In the genomic region with DNA sequence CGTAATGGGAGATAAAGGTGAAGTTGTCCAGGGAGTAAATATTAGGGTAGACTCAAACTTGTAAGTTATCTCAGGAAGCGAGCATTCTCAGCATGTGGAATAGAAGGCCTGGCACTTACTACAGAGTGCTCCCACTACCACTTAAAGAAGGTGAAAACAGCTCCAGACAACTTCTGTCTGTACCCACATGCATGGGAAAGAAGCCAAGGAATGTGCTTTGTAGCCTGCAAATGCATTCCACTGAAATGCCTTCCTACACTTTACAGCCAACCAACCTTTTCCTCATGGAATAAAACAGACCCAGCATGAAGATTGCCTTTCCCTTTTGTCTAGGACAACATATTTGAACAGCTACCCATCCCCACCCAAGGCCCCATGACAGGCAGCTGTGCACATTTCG, we compare ENCODE assay signal across 18 cellular contexts. TPM values are rescaled to one million over a fixed set of nuclear protein-coding genes. Genes with fewer than 3 reads are reported as not detected.
DNase-seq lines count a peak whose midpoint lies in the region; ATAC-seq and TF ChIP-seq lines count a peak whose summit lies in the region.
"Had no signal": no experiment of that assay in that cellular context is flagged by ENCODE, and none has a peak within 500 bp of the region (broad histone marks: within the 10 kb centered on the region; RNA-seq: fewer than 3 reads in every experiment).

No MANE protein-coding gene starts in this region.

- H2BK120ac ChIP-seq in neuronal stem cell (ENCODE audit: low read depth, low read length) = no peak overlapping the region

- no CpG with 5 or more reads among the region's 3 CpGs for WGBS in neuronal stem cell (ENCODE audit: extremely low coverage in 2 of 2, insufficient read length in 2 of 2, insufficient replicate concordance in 1 of 2), 2 donors

- H3K4me1 ChIP-seq in RWPE2 (ENCODE audit: insufficient read depth, poor library complexity, severe bottlenecking) (no peaks in the 10 kb centered on the region), left ventricle myocardium inferior (peaks cover 10% of the 10 kb centered on the region), neuronal stem cell (ENCODE audit: control insufficient read depth in 2 of 2, insufficient read depth in 1 of 2, low read depth in 1 of 2, low read length in 2 of 2) (no peaks in the 10 kb centered on the region)
- H3K4me1 ChIP-seq: adrenal gland, psoas muscle had no signal

- H3K36me3 ChIP-seq in RWPE2 (ENCODE audit: low read depth) = no peaks in the 10 kb centered on the region
- no peaks in the 10 kb centered on the region for H3K36me3 ChIP-seq in left ventricle myocardium inferior
- H3K36me3 ChIP-seq in neuronal stem cell (replicated peaks in 1 of 2; ENCODE audit: control insufficient read depth in 2 of 2, insufficient read depth in 2 of 2, low read length in 2 of 2) = no peaks in the 10 kb centered on the region
- H3K36me3 ChIP-seq: adrenal gland had no signal

- no peak overlapping the region for H3K9ac ChIP-seq in neuronal stem cell (ENCODE audit: low read depth, low read length, poor library complexity)

- H3K9me3 ChIP-seq in RWPE2 (ENCODE audit: severe bottlenecking) (no peaks in the 10 kb centered on the region), left ventricle myocardium inferior (replicated peaks) (peaks cover 16% of the 10 kb centered on the region), neuronal stem cell (replicated peaks in 1 of 2; ENCODE audit: control insufficient read depth in 2 of 2, insufficient read depth in 1 of 2, low read depth in 1 of 2, low read length in 2 of 2) (no peaks in the 10 kb centered on the region)
- H3K9me3 ChIP-seq: psoas muscle had no signal

- H3K27me3 ChIP-seq in RWPE2 (ENCODE audit: insufficient read depth, poor library complexity, severe bottlenecking) (peaks cover under 1% of the 10 kb centered on the region), left ventricle myocardium inferior (ENCODE audit: low read depth) (no peaks in the 10 kb centered on the region), neuronal stem cell (ENCODE audit: control insufficient read depth in 3 of 3, insufficient read depth in 3 of 3, low read depth in 1 of 3, low read length in 3 of 3) (no peaks in the 10 kb centered on the region)
- H3K27me3 ChIP-seq: adrenal gland had no signal

- no peak overlapping the region for H3K4ac ChIP-seq in neuronal stem cell (ENCODE audit: low read length)

- no peak overlapping the region for H3K4me3 ChIP-seq in RWPE2 (ENCODE audit: severe bottlenecking)
- no peak overlapping the region for H3K4me3 ChIP-seq in left ventricle myocardium inferior
- no peak overlapping the region for H3K4me3 ChIP-seq in neuronal stem cell (ENCODE audit: low read length in 2 of 2)
- H3K4me3 ChIP-seq: adrenal gland, psoas muscle had no signal

- TF ChIP-seq CTCF in RWPE2 (IDR thresholded peaks at IDR 0.05; ENCODE audit: poor library complexity, severe bottlenecking) (no peak), left ventricle myocardium inferior (IDR thresholded peaks at IDR 0.05; ENCODE audit: borderline replicate concordance) (no peak)

- DNase-seq in ELF-1 (ENCODE audit: low read depth, low spot score) (peak; percentile 47), RWPE2 (ENCODE audit: low spot score) (no peak), left ventricle myocardium inferior (no peak), neuronal stem cell (ENCODE audit: low spot score) (no peak), left lobe of liver (ENCODE audit: low spot score) (no peak), mesenteric fat pad (ENCODE audit: low spot score) (no peak), NAMALWA (ENCODE audit: low spot score) (no peak)
- DNase-seq: activated CD8-positive, alpha-beta T cell treated with anti-CD3 and anti-CD28 coated beads, Interleukin-2, amount 10 ng/mL, durations not matched to agents 7 days and 5 days; adrenal gland; NCI-H187 treated with DMSO at 0.1 percent for 48 hours; NCI-H526; psoas muscle had no signal

- no peak overlapping the region for H2AK5ac ChIP-seq in neuronal stem cell (ENCODE audit: low read depth, low read length)

- no peak overlapping the region for H3K23ac ChIP-seq in neuronal stem cell (ENCODE audit: low read depth, low read length, poor library complexity)

- H3K4me2 ChIP-seq in neuronal stem cell (ENCODE audit: insufficient read depth, low read length, poor library complexity, severe bottlenecking) = no peak overlapping the region

- no peak overlapping the region for H3K14ac ChIP-seq in neuronal stem cell (ENCODE audit: low read length)

- no peak overlapping the region for H2BK5ac ChIP-seq in neuronal stem cell (ENCODE audit: low read length)

- no peak overlapping the region for H2BK12ac ChIP-seq in neuronal stem cell (ENCODE audit: low read length)

- no peak overlapping the region for H2AFZ ChIP-seq in neuronal stem cell (ENCODE audit: low read length)

- H3K79me1 ChIP-seq in neuronal stem cell (ENCODE audit: low read depth, low read length) = no peaks in the 10 kb centered on the region

- intact Hi-C loops in left ventricle myocardium inferior (cut with micrococcal nuclease) = no loop called here

- no peak overlapping the region for H4K8ac ChIP-seq in neuronal stem cell (ENCODE audit: low read depth, low read length)

- no peak overlapping the region for H3K18ac ChIP-seq in neuronal stem cell (ENCODE audit: low read length)

- peak; percentile 27; the same call in 1 of the 3 replicates for ATAC-seq in RWPE2 (ENCODE audit: low read depth)
- ATAC-seq in GM18498 (IDR thresholded peaks at IDR 0.05; ENCODE audit: unreplicated experiment) = no peak
- ATAC-seq in left lobe of liver = no peak
- ATAC-seq: activated CD8-positive, alpha-beta T cell treated with anti-CD3 and anti-CD28 coated beads, Interleukin-2, amount 10 ng/mL, durations not matched to agents 7 days and 5 days; esophagus mucosa; psoas muscle had no signal

- H2BK15ac ChIP-seq in neuronal stem cell (ENCODE audit: low read length) = no peak overlapping the region

- H4K91ac ChIP-seq in neuronal stem cell (ENCODE audit: low read depth, low read length, poor library complexity) = no peak overlapping the region

- H3K27ac ChIP-seq in RWPE2 (ENCODE audit: poor library complexity, severe bottlenecking) (no peak overlapping the region), left ventricle myocardium inferior (replicated peaks) (peak overlapping the region; percentile 81), neuronal stem cell (replicated peaks; ENCODE audit: low read length) (peak overlapping the region; percentile 22)
- H3K27ac ChIP-seq: adrenal gland, psoas muscle, VCaP had no signal

RNA-seq across cellular contexts. Expression of gene NPSR1, which starts 45.3 kb away (rescaled TPM):
- not detected for total RNA-seq in left ventricle myocardium inferior
- polyA plus RNA-seq in neuronal stem cell (2013, experiment 1 of 2) = not detected
- polyA plus RNA-seq in neuronal stem cell (2013, experiment 2 of 2) = not detected
- not detected for total RNA-seq in left lobe of liver
- total RNA-seq in mesenteric fat pad = not detected
- total RNA-seq: activated CD8-positive, alpha-beta T cell treated with anti-CD3 and anti-CD28 coated beads, Interleukin-2, amount 10 ng/mL, durations not matched to agents 7 days and 5 days; adrenal gland; esophagus mucosa; psoas muscle; subcutaneous adipose tissue had no signal
- polyA plus RNA-seq: adrenal gland, BJ, keratinocyte, psoas muscle had no signal
